In the genomic region with DNA sequence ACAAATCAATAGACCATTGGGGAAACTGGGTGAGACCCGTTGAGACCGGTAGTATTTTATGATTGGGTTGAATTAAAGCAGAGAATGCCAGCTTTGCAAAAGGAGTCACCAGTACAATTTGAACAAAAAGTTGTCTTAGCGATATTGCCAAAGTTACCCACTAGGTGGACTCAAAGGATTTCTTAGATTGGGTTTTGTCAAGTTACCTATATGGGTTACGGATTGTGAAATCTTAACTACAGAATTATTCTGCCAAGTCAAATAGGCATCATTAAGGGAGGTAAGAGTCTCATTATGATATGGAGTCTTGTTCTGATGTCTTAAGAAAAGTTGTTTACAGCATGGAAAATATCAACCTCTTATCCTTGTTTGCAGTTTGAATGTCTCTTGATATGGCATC, we compare ENCODE assay signal across 13 cellular contexts. TPM values are rescaled to one million over a fixed set of nuclear protein-coding genes. Genes with fewer than 3 reads are reported as not detected.
DNase-seq lines count a peak whose midpoint lies in the region; ATAC-seq, FAIRE-seq and TF ChIP-seq lines count a peak whose summit lies in the region.
"Had no signal": no experiment of that assay in that cellular context is flagged by ENCODE, and none has a peak within 500 bp of the region (broad histone marks: within the 10 kb centered on the region; RNA-seq: fewer than 3 reads in every experiment).

No MANE protein-coding gene starts in this region.

- H3K9ac ChIP-seq in endothelial cell of umbilical vein (replicated peaks; ENCODE audit: extremely low read depth, insufficient read depth, low read length): no peak overlapping the region

- in situ Hi-C loops in GM13977 (cut with MboI; ENCODE audit: low pct_unique_long_range_greater_than_20kb, low sequenced_read_pairs, unreplicated experiment): no loop called here

- no peaks in the 10 kb centered on the region for H3K9me3 ChIP-seq in endothelial cell of umbilical vein (replicated peaks; ENCODE audit: control insufficient read depth, insufficient read depth, low read length)
- H3K9me3 ChIP-seq: MG63 had no signal

- H4K20me1 ChIP-seq in endothelial cell of umbilical vein (replicated peaks; ENCODE audit: control insufficient read depth, extremely low read depth, insufficient read depth, low read length): no peaks in the 10 kb centered on the region

- intact Hi-C loops in endothelial cell of umbilical vein (cut with micrococcal nuclease): no loop called here
- intact Hi-C loops in Right ventricle myocardium superior (cut with DNase I): no loop called here

- CTCF ChIA-PET in endothelial cell of umbilical vein (lab: Charles Lee): no interaction called here

- no peak for FAIRE-seq in endothelial cell of umbilical vein (lab: Jason Lieb, UNC)
- FAIRE-seq: small intestine had no signal

- no peak for TF ChIP-seq POLR2A in endothelial cell of umbilical vein (IDR thresholded peaks at IDR 0.05; ENCODE audit: low read depth, low read length)

- POLR2A ChIA-PET in endothelial cell of umbilical vein (lab: Charles Lee): no interaction called here

- H3K4me2 ChIP-seq in endothelial cell of umbilical vein (ENCODE audit: insufficient read depth, low read length): no peak overlapping the region

- no peak overlapping the region for H2AFZ ChIP-seq in endothelial cell of umbilical vein (ENCODE audit: low read depth, low read length)

- no peak overlapping the region for H3K4me3 Mint-ChIP-seq in stimulated activated effector memory CD8-positive, alpha-beta T cell treated with anti-CD3 and anti-CD28 coated beads, Interleukin-12 subunit alpha, Interleukin-12 subunit beta, amount 100 ng/mL, for 72 hours
- H3K4me3 Mint-ChIP-seq: CD4-positive, CD25-positive, alpha-beta regulatory T cell had no signal

- no TSS peak for BruUV-seq in endothelial cell of umbilical vein (replicated peaks; lab: Mats Ljungman, UMichigan)

- no peaks in the 10 kb centered on the region for H3K27me3 ChIP-seq in endothelial cell of umbilical vein (ENCODE audit: control insufficient read depth in 2 of 2, insufficient read depth in 2 of 2, low read length in 2 of 2)
- H3K27me3 ChIP-seq: MG63 had no signal

- no peak overlapping the region for H3K4me3 ChIP-seq in endothelial cell of umbilical vein (replicated peaks in 1 of 3; ENCODE audit: insufficient read depth in 1 of 3, low read depth in 1 of 3, low read length in 3 of 3)
- H3K4me3 ChIP-seq: MG63 had no signal

- no peaks in the 10 kb centered on the region for H3K79me2 ChIP-seq in endothelial cell of umbilical vein (ENCODE audit: control insufficient read depth, insufficient read depth, low read length)

- no peak overlapping the region for H3K27ac ChIP-seq in 22Rv1
- H3K27ac ChIP-seq in endothelial cell of umbilical vein (ENCODE audit: insufficient read depth, low read depth, low read length): no peak overlapping the region

- DNase-seq in GM13977 (ENCODE audit: low spot score) (peak; percentile 12), NCI-H524 (lab: John Stamatoyannopoulos, UW) (peak; percentile 29 to 56), endothelial cell of umbilical vein (ENCODE audit: low read depth, low spot score) (peak; percentile 1), medulla oblongata (ENCODE audit: extremely low spot score) (no peak), Right ventricle myocardium superior (no peak)
- no peak for DNase-seq in activated CD8-positive, alpha-beta memory T cell treated with anti-CD3 and anti-CD28 coated beads, Interleukin-2, amount 50 U/mL, for 48 hours
- DNase-seq in stimulated activated effector memory CD8-positive, alpha-beta T cell treated with anti-CD3 and anti-CD28 coated beads, Interleukin-12 subunit alpha, Interleukin-12 subunit beta, amount 100 ng/mL, for 72 hours (ENCODE audit: low spot score in 2 of 2): no peak
- DNase-seq: CD4-positive, CD25-positive, alpha-beta regulatory T cell; MG63; small intestine had no signal

- ATAC-seq in stimulated activated effector memory CD8-positive, alpha-beta T cell treated with anti-CD3 and anti-CD28 coated beads, Interleukin-12 subunit alpha, Interleukin-12 subunit beta, amount 100 ng/mL, for 72 hours: no peak
- no peak for ATAC-seq in Right ventricle myocardium superior (ENCODE audit: poor library complexity)

- no peaks in the 10 kb centered on the region for H3K9me1 ChIP-seq in endothelial cell of umbilical vein (replicated peaks; ENCODE audit: control insufficient read depth, extremely low read depth, insufficient read depth, low read length)

- no peaks in the 10 kb centered on the region for H3K4me1 ChIP-seq in endothelial cell of umbilical vein (ENCODE audit: control insufficient read depth, extremely low read depth, insufficient read depth, low read length)

- H3K4me1 Mint-ChIP-seq in stimulated activated effector memory CD8-positive, alpha-beta T cell treated with anti-CD3 and anti-CD28 coated beads, Interleukin-12 subunit alpha, Interleukin-12 subunit beta, amount 100 ng/mL, for 72 hours: no peaks in the 10 kb centered on the region
- H3K4me1 Mint-ChIP-seq: CD4-positive, CD25-positive, alpha-beta regulatory T cell had no signal

- dilution Hi-C loops in endothelial cell of umbilical vein (cut with MboI; ENCODE audit: extremely low pct_ligation_motif_present, low sequenced_read_pairs): no loop called here

- H3K27ac Mint-ChIP-seq in stimulated activated effector memory CD8-positive, alpha-beta T cell treated with anti-CD3 and anti-CD28 coated beads, Interleukin-12 subunit alpha, Interleukin-12 subunit beta, amount 100 ng/mL, for 72 hours: no peak overlapping the region
- H3K27ac Mint-ChIP-seq: CD4-positive, CD25-positive, alpha-beta regulatory T cell had no signal

- no peaks in the 10 kb centered on the region for H3K36me3 Mint-ChIP-seq in stimulated activated effector memory CD8-positive, alpha-beta T cell treated with anti-CD3 and anti-CD28 coated beads, Interleukin-12 subunit alpha, Interleukin-12 subunit beta, amount 100 ng/mL, for 72 hours
- H3K36me3 Mint-ChIP-seq: CD4-positive, CD25-positive, alpha-beta regulatory T cell had no signal

- TF ChIP-seq CTCF in 22Rv1 (IDR thresholded peaks at IDR 0.05): peak; percentile 40
- peak; percentile 21 for TF ChIP-seq CTCF in GM13977 (IDR thresholded peaks at IDR 0.05; ENCODE audit: extremely low read depth, insufficient read depth, missing control alignments)
- TF ChIP-seq CTCF in endothelial cell of umbilical vein (IDR thresholded peaks at IDR 0.05; ENCODE audit: extremely low read depth in 1 of 2, insufficient read depth in 1 of 2, low read depth in 1 of 2, low read length in 2 of 2): no peak

- H3K9me3 Mint-ChIP-seq in stimulated activated effector memory CD8-positive, alpha-beta T cell treated with anti-CD3 and anti-CD28 coated beads, Interleukin-12 subunit alpha, Interleukin-12 subunit beta, amount 100 ng/mL, for 72 hours: no peaks in the 10 kb centered on the region
- H3K9me3 Mint-ChIP-seq: CD4-positive, CD25-positive, alpha-beta regulatory T cell had no signal

- H3K36me3 ChIP-seq in endothelial cell of umbilical vein (ENCODE audit: control insufficient read depth in 2 of 2, extremely low read depth in 1 of 2, insufficient read depth in 2 of 2, low read length in 2 of 2): no peaks in the 10 kb centered on the region
- H3K36me3 ChIP-seq: MG63 had no signal

RNA-seq across cellular contexts. Expression of a gene that starts 15.0 kb away (rescaled TPM):
- total RNA-seq in endothelial cell of umbilical vein (not detected in 2 replicates), Right ventricle myocardium superior (not detected)
- polyA plus RNA-seq in endothelial cell of umbilical vein: not detected in 2 replicates
- polyA plus RNA-seq in endothelial cell of umbilical vein (2011; cell fraction: cytosol; rRNA removed): not detected in 2 replicates
- not detected in 2 replicates for polyA plus RNA-seq in endothelial cell of umbilical vein (2011; cell fraction: nucleus; rRNA removed)
- polyA plus RNA-seq in endothelial cell of umbilical vein (2012): not detected in 2 replicates
- not detected in 2 replicates for polyA minus RNA-seq in endothelial cell of umbilical vein
- not detected for polyA minus RNA-seq in endothelial cell of umbilical vein (2011; cell fraction: cytosol; rRNA and poly(A)+ RNA removed)
- not detected in 2 replicates for polyA minus RNA-seq in endothelial cell of umbilical vein (2011; cell fraction: nucleus; rRNA and poly(A)+ RNA removed)
- total RNA-seq: CD4-positive, CD25-positive, alpha-beta regulatory T cell had no signal
- polyA plus RNA-seq: adipose tissue; CD4-positive, CD25-positive, alpha-beta regulatory T cell; small intestine; thymus had no signal

RNA-seq across cellular contexts. Expression of a gene that starts 19.9 kb away (rescaled TPM):
- total RNA-seq in endothelial cell of umbilical vein (not detected in 2 replicates), Right ventricle myocardium superior (not detected)
- polyA plus RNA-seq in endothelial cell of umbilical vein: not detected in 2 replicates
- not detected in 2 replicates for polyA plus RNA-seq in endothelial cell of umbilical vein (2011; cell fraction: cytosol; rRNA removed)
- polyA plus RNA-seq in endothelial cell of umbilical vein (2011; cell fraction: nucleus; rRNA removed): not detected in 2 replicates
- polyA plus RNA-seq in endothelial cell of umbilical vein (2012): not detected in 2 replicates
- not detected in 2 replicates for polyA minus RNA-seq in endothelial cell of umbilical vein
- polyA minus RNA-seq in endothelial cell of umbilical vein (2011; cell fraction: cytosol; rRNA and poly(A)+ RNA removed): not detected
- polyA minus RNA-seq in endothelial cell of umbilical vein (2011; cell fraction: nucleus; rRNA and poly(A)+ RNA removed): not detected in 2 replicates
- total RNA-seq: CD4-positive, CD25-positive, alpha-beta regulatory T cell had no signal
- polyA plus RNA-seq: adipose tissue; CD4-positive, CD25-positive, alpha-beta regulatory T cell; small intestine; thymus had no signal

RNA-seq across cellular contexts. Expression of a gene that starts 24.7 kb away (rescaled TPM):
- total RNA-seq in endothelial cell of umbilical vein (not detected in 2 replicates), Right ventricle myocardium superior (not detected)
- polyA plus RNA-seq in endothelial cell of umbilical vein: not detected in 2 replicates
- polyA plus RNA-seq in endothelial cell of umbilical vein (2011; cell fraction: cytosol; rRNA removed): not detected in 2 replicates
- polyA plus RNA-seq in endothelial cell of umbilical vein (2011; cell fraction: nucleus; rRNA removed): not detected in 2 replicates
- not detected in 2 replicates for polyA plus RNA-seq in endothelial cell of umbilical vein (2012)
- not detected in 2 replicates for polyA minus RNA-seq in endothelial cell of umbilical vein
- polyA minus RNA-seq in endothelial cell of umbilical vein (2011; cell fraction: cytosol; rRNA and poly(A)+ RNA removed): not detected
- polyA minus RNA-seq in endothelial cell of umbilical vein (2011; cell fraction: nucleus; rRNA and poly(A)+ RNA removed): not detected in 2 replicates
- total RNA-seq: CD4-positive, CD25-positive, alpha-beta regulatory T cell had no signal
- polyA plus RNA-seq: adipose tissue; CD4-positive, CD25-positive, alpha-beta regulatory T cell; small intestine; thymus had no signal

RNA-seq across cellular contexts. Expression of a gene that starts 29.6 kb away (rescaled TPM):
- total RNA-seq in endothelial cell of umbilical vein: not detected in 2 replicates
- not detected in 2 replicates for polyA plus RNA-seq in endothelial cell of umbilical vein
- not detected in 2 replicates for polyA plus RNA-seq in endothelial cell of umbilical vein (2011; cell fraction: cytosol; rRNA removed)
- polyA plus RNA-seq in endothelial cell of umbilical vein (2011; cell fraction: nucleus; rRNA removed): not detected in 2 replicates
- not detected in 2 replicates for polyA plus RNA-seq in endothelial cell of umbilical vein (2012)
- polyA minus RNA-seq in endothelial cell of umbilical vein: not detected in 2 replicates
- polyA minus RNA-seq in endothelial cell of umbilical vein (2011; cell fraction: cytosol; rRNA and poly(A)+ RNA removed): not detected
- polyA minus RNA-seq in endothelial cell of umbilical vein (2011; cell fraction: nucleus; rRNA and poly(A)+ RNA removed): not detected in 2 replicates
- not detected for total RNA-seq in Right ventricle myocardium superior
- total RNA-seq: CD4-positive, CD25-positive, alpha-beta regulatory T cell had no signal
- polyA plus RNA-seq: adipose tissue; CD4-positive, CD25-positive, alpha-beta regulatory T cell; small intestine; thymus had no signal

RNA-seq across cellular contexts. Expression of a gene that starts 34.4 kb away (rescaled TPM):
- total RNA-seq in endothelial cell of umbilical vein (not detected in 2 replicates), Right ventricle myocardium superior (not detected)
- not detected in 2 replicates for polyA plus RNA-seq in endothelial cell of umbilical vein
- not detected in 2 replicates for polyA plus RNA-seq in endothelial cell of umbilical vein (2011; cell fraction: cytosol; rRNA removed)
- polyA plus RNA-seq in endothelial cell of umbilical vein (2011; cell fraction: nucleus; rRNA removed): not detected in 2 replicates
- not detected in 2 replicates for polyA plus RNA-seq in endothelial cell of umbilical vein (2012)
- not detected in 2 replicates for polyA minus RNA-seq in endothelial cell of umbilical vein
- not detected for polyA minus RNA-seq in endothelial cell of umbilical vein (2011; cell fraction: cytosol; rRNA and poly(A)+ RNA removed)
- not detected in 2 replicates for polyA minus RNA-seq in endothelial cell of umbilical vein (2011; cell fraction: nucleus; rRNA and poly(A)+ RNA removed)
- total RNA-seq: CD4-positive, CD25-positive, alpha-beta regulatory T cell had no signal
- polyA plus RNA-seq: adipose tissue; CD4-positive, CD25-positive, alpha-beta regulatory T cell; small intestine; thymus had no signal

Comparison
In these comparisons a context has a peak if more than half of its experiments do, and no peak if none do; other contexts are left out.
1. CTCF ChIP-seq: peak in 22Rv1 (single experiment) and GM13977 (single experiment); none in endothelial cell of umbilical vein (0 of 2).
2. DNase-seq: peak in GM13977 (single experiment), NCI-H524 (2 of 2) and endothelial cell of umbilical vein (single experiment); none in activated CD8-positive, alpha-beta memory T cell treated with anti-CD3 and anti-CD28 coated beads, Interleukin-2, amount 50 U/mL, for 48 hours (single experiment), medulla oblongata (single experiment), stimulated activated effector memory CD8-positive, alpha-beta T cell treated with anti-CD3 and anti-CD28 coated beads, Interleukin-12 subunit alpha, Interleukin-12 subunit beta, amount 100 ng/mL, for 72 hours (0 of 2) and Right ventricle myocardium superior (single experiment).